1 cellular context compared by ENCODE assay signal in the genomic region with DNA sequence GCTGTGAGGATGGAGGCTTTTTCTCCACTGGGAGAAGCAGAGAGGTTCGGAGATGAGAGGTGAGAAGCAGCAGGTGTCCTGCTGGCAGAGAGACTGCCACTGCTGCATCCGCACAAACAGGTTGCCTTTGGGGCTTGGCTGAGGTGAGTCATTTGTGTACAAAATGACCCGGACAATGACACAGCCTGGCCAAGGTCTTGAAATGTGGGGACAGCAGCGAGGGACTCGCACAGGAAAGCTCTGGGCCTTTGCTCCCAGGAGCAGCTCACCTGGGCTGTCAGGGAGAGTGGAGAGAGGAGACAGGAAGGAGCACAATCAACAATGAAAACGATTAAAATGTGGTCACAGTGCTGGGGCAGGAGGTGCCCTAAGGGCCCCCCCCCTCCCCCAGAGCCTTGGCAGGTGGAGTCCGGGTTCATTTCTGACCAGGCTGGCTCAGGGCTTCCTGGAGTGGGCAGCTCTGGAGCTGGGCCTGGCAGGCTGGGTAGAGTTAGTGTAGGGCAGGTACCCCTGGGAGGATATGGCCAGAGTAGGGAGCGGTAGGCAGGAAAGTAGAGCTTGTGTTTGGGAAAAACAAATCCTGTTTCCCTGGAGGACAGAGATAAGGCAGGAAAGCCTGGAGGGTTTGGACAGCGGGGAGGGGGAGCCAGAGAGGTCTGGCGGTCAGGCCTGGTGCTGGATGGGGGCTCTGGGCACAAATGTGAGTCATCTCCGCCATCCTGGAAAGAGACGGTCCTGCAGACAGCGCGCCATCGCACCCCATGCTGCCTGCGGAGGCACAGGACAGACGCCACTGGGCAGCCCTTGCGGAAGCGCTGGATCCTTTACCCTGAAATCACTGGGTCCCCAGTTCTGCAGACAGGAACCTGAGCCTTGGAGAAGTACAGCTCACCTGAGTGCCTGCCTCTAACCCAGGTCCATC.
TF ChIP-seq lines count a peak whose summit lies in the region.

No MANE protein-coding gene starts in this region.

TF ChIP-seq in HepG2, 621 proteins besides CTCF, POLR2A, EP300 and RAD21 (continued from another document and continues in another):
- TF ChIP-seq KLF9 (CRISPR knock-in tag; IDR thresholded peaks at IDR 0.05; ENCODE audit: low read depth) (0 out of 2 replicates have a peak, but pooled peaks have one; percentile 46), FOXO1 (CRISPR knock-in tag; IDR thresholded peaks at IDR 0.05) (peak; percentile 84; the same call in 1 of the 2 replicates), ETV5 (CRISPR knock-in tag; IDR thresholded peaks at IDR 0.05; ENCODE audit: borderline replicate concordance) (peak; percentile 80; the same call in 1 of the 2 replicates), ZNF354B (CRISPR knock-in tag; IDR thresholded peaks at IDR 0.05) (no peak), PHF8 (CRISPR knock-in tag; IDR thresholded peaks at IDR 0.05) (no peak; the same call in 1 of the 2 replicates), MEIS1 (CRISPR knock-in tag; IDR thresholded peaks at IDR 0.05; ENCODE audit: borderline replicate concordance) (0 out of 2 replicates have a peak, but pooled peaks have one; percentile 35), ZNF678 (CRISPR knock-in tag; IDR thresholded peaks at IDR 0.05) (no peak), CBFB (CRISPR knock-in tag; IDR thresholded peaks at IDR 0.05) (no peak), RFX1 (IDR thresholded peaks at IDR 0.05) (no peak), PHF5A (CRISPR knock-in tag; IDR thresholded peaks at IDR 0.05; ENCODE audit: low read depth, unreplicated experiment) (peak; percentile 33), ZNF468 (CRISPR knock-in tag; IDR thresholded peaks at IDR 0.05) (0 out of 2 replicates have a peak, but pooled peaks have one; percentile 54), ZNF138 (CRISPR knock-in tag; IDR thresholded peaks at IDR 0.05; ENCODE audit: low read depth) (no peak), SOX13 (IDR thresholded peaks at IDR 0.05) (no peak; the same call in 1 of the 2 replicates), SOX13 (CRISPR knock-in tag; conservative IDR thresholded peaks at IDR 0.05 in 1 of 2, IDR thresholded peaks at IDR 0.05 in 1 of 2) (peak in 1 of 2 experiments; percentile 79; a peak in 2 of 4 replicates), FOXA1 (IDR thresholded peaks at IDR 0.05) (no peak), FOXA1 (CRISPR knock-in tag; IDR thresholded peaks at IDR 0.05) (peak; percentile 65), ZNF607 (CRISPR knock-in tag; IDR thresholded peaks at IDR 0.05; ENCODE audit: borderline replicate concordance) (peak; percentile 71; the same call in 1 of the 2 replicates), SIN3A (IDR thresholded peaks at IDR 0.05; ENCODE audit: borderline replicate concordance, low read depth, low read length) (peak; percentile 70; the same call in 1 of the 2 replicates), PAF1 (CRISPR knock-in tag; IDR thresholded peaks at IDR 0.05) (no peak), ZNF333 (CRISPR knock-in tag; IDR thresholded peaks at IDR 0.05; ENCODE audit: borderline replicate concordance) (0 out of 2 replicates have a peak, but pooled peaks have one; percentile 12), NCOA1 (CRISPR knock-in tag; IDR thresholded peaks at IDR 0.05) (no peak), CREM (IDR thresholded peaks at IDR 0.05) (peak; percentile 37; the same call in 1 of the 2 replicates), CREM (CRISPR knock-in tag; IDR thresholded peaks at IDR 0.05) (no peak), PCBP1 (IDR thresholded peaks at IDR 0.05; ENCODE audit: borderline replicate concordance, low read depth, low read length) (no peak)
- TF ChIP-seq, protein P1, sequence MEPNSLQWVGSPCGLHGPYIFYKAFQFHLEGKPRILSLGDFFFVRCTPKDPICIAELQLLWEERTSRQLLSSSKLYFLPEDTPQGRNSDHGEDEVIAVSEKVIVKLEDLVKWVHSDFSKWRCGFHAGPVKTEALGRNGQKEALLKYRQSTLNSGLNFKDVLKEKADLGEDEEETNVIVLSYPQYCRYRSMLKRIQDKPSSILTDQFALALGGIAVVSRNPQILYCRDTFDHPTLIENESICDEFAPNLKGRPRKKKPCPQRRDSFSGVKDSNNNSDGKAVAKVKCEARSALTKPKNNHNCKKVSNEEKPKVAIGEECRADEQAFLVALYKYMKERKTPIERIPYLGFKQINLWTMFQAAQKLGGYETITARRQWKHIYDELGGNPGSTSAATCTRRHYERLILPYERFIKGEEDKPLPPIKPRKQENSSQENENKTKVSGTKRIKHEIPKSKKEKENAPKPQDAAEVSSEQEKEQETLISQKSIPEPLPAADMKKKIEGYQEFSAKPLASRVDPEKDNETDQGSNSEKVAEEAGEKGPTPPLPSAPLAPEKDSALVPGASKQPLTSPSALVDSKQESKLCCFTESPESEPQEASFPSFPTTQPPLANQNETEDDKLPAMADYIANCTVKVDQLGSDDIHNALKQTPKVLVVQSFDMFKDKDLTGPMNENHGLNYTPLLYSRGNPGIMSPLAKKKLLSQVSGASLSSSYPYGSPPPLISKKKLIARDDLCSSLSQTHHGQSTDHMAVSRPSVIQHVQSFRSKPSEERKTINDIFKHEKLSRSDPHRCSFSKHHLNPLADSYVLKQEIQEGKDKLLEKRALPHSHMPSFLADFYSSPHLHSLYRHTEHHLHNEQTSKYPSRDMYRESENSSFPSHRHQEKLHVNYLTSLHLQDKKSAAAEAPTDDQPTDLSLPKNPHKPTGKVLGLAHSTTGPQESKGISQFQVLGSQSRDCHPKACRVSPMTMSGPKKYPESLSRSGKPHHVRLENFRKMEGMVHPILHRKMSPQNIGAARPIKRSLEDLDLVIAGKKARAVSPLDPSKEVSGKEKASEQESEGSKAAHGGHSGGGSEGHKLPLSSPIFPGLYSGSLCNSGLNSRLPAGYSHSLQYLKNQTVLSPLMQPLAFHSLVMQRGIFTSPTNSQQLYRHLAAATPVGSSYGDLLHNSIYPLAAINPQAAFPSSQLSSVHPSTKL (CRISPR knock-in tag; IDR thresholded peaks at IDR 0.05) = peak; percentile 63
- TF ChIP-seq, protein P2, sequence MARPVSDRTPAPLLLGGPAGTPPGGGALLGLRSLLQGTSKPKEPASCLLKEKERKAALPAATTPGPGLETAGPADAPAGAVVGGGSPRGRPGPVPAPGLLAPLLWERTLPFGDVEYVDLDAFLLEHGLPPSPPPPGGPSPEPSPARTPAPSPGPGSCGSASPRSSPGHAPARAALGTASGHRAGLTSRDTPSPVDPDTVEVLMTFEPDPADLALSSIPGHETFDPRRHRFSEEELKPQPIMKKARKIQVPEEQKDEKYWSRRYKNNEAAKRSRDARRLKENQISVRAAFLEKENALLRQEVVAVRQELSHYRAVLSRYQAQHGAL (CRISPR knock-in tag; IDR thresholded peaks at IDR 0.05; ENCODE audit: not compliant biosample characterization) = no peak
- TF ChIP-seq, protein P3, sequence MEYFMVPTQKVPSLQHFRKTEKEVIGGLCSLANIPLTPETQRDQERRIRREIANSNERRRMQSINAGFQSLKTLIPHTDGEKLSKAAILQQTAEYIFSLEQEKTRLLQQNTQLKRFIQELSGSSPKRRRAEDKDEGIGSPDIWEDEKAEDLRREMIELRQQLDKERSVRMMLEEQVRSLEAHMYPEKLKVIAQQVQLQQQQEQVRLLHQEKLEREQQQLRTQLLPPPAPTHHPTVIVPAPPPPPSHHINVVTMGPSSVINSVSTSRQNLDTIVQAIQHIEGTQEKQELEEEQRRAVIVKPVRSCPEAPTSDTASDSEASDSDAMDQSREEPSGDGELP (IDR thresholded peaks at IDR 0.05; ENCODE audit: borderline replicate concordance, low read depth) = peak; percentile 50; the same call in 1 of the 2 replicates
- TF ChIP-seq, protein P4, sequence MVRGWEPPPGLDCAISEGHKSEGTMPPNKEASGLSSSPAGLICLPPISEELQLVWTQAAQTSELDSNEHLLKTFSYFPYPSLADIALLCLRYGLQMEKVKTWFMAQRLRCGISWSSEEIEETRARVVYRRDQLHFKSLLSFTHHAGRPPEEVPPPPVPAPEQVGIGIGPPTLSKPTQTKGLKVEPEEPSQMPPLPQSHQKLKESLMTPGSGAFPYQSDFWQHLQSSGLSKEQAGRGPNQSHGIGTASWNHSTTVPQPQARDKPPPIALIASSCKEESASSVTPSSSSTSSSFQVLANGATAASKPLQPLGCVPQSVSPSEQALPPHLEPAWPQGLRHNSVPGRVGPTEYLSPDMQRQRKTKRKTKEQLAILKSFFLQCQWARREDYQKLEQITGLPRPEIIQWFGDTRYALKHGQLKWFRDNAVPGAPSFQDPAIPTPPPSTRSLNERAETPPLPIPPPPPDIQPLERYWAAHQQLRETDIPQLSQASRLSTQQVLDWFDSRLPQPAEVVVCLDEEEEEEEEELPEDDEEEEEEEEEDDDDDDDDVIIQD (CRISPR knock-in tag; IDR thresholded peaks at IDR 0.05; ENCODE audit: low read depth) = no peak
- TF ChIP-seq, protein P5, sequence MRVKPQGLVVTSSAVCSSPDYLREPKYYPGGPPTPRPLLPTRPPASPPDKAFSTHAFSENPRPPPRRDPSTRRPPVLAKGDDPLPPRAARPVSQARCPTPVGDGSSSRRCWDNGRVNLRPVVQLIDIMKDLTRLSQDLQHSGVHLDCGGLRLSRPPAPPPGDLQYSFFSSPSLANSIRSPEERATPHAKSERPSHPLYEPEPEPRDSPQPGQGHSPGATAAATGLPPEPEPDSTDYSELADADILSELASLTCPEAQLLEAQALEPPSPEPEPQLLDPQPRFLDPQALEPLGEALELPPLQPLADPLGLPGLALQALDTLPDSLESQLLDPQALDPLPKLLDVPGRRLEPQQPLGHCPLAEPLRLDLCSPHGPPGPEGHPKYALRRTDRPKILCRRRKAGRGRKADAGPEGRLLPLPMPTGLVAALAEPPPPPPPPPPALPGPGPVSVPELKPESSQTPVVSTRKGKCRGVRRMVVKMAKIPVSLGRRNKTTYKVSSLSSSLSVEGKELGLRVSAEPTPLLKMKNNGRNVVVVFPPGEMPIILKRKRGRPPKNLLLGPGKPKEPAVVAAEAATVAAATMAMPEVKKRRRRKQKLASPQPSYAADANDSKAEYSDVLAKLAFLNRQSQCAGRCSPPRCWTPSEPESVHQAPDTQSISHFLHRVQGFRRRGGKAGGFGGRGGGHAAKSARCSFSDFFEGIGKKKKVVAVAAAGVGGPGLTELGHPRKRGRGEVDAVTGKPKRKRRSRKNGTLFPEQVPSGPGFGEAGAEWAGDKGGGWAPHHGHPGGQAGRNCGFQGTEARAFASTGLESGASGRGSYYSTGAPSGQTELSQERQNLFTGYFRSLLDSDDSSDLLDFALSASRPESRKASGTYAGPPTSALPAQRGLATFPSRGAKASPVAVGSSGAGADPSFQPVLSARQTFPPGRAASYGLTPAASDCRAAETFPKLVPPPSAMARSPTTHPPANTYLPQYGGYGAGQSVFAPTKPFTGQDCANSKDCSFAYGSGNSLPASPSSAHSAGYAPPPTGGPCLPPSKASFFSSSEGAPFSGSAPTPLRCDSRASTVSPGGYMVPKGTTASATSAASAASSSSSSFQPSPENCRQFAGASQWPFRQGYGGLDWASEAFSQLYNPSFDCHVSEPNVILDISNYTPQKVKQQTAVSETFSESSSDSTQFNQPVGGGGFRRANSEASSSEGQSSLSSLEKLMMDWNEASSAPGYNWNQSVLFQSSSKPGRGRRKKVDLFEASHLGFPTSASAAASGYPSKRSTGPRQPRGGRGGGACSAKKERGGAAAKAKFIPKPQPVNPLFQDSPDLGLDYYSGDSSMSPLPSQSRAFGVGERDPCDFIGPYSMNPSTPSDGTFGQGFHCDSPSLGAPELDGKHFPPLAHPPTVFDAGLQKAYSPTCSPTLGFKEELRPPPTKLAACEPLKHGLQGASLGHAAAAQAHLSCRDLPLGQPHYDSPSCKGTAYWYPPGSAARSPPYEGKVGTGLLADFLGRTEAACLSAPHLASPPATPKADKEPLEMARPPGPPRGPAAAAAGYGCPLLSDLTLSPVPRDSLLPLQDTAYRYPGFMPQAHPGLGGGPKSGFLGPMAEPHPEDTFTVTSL (CRISPR knock-in tag; IDR thresholded peaks at IDR 0.05; ENCODE audit: borderline replicate concordance) = peak; percentile 26; the same call in 1 of the 2 replicates
- TF ChIP-seq, protein P6, sequence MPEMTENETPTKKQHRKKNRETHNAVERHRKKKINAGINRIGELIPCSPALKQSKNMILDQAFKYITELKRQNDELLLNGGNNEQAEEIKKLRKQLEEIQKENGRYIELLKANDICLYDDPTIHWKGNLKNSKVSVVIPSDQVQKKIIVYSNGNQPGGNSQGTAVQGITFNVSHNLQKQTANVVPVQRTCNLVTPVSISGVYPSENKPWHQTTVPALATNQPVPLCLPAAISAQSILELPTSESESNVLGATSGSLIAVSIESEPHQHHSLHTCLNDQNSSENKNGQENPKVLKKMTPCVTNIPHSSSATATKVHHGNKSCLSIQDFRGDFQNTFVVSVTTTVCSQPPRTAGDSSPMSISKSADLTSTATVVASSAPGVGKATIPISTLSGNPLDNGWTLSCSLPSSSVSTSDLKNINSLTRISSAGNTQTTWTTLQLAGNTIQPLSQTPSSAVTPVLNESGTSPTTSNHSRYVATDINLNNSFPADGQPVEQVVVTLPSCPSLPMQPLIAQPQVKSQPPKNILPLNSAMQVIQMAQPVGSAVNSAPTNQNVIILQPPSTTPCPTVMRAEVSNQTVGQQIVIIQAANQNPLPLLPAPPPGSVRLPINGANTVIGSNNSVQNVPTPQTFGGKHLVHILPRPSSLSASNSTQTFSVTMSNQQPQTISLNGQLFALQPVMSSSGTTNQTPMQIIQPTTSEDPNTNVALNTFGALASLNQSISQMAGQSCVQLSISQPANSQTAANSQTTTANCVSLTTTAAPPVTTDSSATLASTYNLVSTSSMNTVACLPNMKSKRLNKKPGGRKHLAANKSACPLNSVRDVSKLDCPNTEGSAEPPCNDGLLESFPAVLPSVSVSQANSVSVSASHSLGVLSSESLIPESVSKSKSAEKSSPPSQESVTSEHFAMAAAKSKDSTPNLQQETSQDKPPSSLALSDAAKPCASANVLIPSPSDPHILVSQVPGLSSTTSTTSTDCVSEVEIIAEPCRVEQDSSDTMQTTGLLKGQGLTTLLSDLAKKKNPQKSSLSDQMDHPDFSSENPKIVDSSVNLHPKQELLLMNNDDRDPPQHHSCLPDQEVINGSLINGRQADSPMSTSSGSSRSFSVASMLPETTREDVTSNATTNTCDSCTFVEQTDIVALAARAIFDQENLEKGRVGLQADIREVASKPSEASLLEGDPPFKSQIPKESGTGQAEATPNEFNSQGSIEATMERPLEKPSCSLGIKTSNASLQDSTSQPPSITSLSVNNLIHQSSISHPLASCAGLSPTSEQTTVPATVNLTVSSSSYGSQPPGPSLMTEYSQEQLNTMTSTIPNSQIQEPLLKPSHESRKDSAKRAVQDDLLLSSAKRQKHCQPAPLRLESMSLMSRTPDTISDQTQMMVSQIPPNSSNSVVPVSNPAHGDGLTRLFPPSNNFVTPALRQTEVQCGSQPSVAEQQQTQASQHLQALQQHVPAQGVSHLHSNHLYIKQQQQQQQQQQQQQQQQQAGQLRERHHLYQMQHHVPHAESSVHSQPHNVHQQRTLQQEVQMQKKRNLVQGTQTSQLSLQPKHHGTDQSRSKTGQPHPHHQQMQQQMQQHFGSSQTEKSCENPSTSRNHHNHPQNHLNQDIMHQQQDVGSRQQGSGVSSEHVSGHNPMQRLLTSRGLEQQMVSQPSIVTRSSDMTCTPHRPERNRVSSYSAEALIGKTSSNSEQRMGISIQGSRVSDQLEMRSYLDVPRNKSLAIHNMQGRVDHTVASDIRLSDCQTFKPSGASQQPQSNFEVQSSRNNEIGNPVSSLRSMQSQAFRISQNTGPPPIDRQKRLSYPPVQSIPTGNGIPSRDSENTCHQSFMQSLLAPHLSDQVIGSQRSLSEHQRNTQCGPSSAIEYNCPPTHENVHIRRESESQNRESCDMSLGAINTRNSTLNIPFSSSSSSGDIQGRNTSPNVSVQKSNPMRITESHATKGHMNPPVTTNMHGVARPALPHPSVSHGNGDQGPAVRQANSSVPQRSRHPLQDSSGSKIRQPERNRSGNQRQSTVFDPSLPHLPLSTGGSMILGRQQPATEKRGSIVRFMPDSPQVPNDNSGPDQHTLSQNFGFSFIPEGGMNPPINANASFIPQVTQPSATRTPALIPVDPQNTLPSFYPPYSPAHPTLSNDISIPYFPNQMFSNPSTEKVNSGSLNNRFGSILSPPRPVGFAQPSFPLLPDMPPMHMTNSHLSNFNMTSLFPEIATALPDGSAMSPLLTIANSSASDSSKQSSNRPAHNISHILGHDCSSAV (CRISPR knock-in tag; IDR thresholded peaks at IDR 0.05; ENCODE audit: borderline replicate concordance) = no peak
